ENCODE assay signal across 9 cellular contexts in the genomic region with DNA sequence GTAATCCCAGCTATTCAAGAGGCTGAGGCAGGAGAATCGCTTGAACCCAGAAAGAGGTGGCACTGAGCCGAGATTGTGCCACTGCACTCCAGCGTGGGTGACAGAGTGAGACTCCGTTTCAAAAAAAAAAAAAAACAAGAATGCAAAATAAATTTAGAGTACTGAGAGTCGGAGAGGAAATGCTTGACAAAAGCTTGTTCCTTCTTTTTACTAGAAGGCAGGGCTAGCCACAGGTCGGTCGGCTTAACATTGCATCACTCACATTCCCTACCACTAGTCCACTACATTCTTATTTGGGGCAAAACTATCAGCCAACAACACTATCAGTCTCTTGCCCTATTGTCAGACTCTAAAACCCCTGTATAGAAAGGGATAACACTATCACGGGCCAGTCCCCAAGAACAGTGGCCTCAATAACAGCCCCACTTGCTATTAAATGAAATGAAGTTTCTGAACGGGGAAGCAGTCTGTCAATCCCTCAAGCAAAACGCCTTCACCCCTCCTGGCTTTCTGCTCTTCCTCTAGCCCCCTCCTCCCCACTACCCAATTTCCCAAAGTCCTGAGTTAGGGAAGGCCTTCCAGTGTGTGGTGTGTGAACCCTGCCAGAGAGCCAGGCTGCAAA. TPM values are rescaled to one million over a fixed set of nuclear protein-coding genes. Genes with fewer than 3 reads are reported as not detected.
DNase-seq lines count a peak whose midpoint lies in the region; ATAC-seq, FAIRE-seq and TF ChIP-seq lines count a peak whose summit lies in the region.
"Had no signal": no experiment of that assay in that cellular context is flagged by ENCODE, and none has a peak within 500 bp of the region (broad histone marks: within the 10 kb centered on the region; RNA-seq: fewer than 3 reads in every experiment).

No MANE protein-coding gene starts in this region.

- peaks cover 7% of the 10 kb centered on the region for H3K4me1 Mint-ChIP-seq in Caco-2 (ENCODE audit: low read depth, unreplicated experiment)

- peak overlapping the region; percentile 98 for H3K27ac Mint-ChIP-seq in Caco-2 (ENCODE audit: unreplicated experiment)

- H3K4me2 ChIP-seq in MM.1S (ENCODE audit: low read depth, low read length) (peak overlapping the region; percentile 98), HepG2 (ENCODE audit: low read depth, low read length) (peak overlapping the region; percentile 95)

- H3K9ac ChIP-seq in MM.1S (ENCODE audit: low read length) = peak overlapping the region; percentile 93
- H3K9ac ChIP-seq in HepG2 (ENCODE audit: insufficient read depth, low read depth, low read length) = peak overlapping the region; percentile 90

- no peak for FAIRE-seq in HepG2 (lab: Jason Lieb, UNC)

- TF ChIP-seq EP300 in HepG2 (IDR thresholded peaks at IDR 0.05; ENCODE audit: low read depth in 2 of 2, low read length in 2 of 2) (no peak), HepG2 (CRISPR knock-in tag; IDR thresholded peaks at IDR 0.05; ENCODE audit: borderline replicate concordance) (no peak)

- H3K4me1 ChIP-seq in Caco-2 = peaks cover 4% of the 10 kb centered on the region
- H3K4me1 ChIP-seq in MM.1S (ENCODE audit: low read length) = peaks cover 9% of the 10 kb centered on the region; the same call in 1 of the 2 replicates
- H3K4me1 ChIP-seq in body of pancreas = peaks cover 52% of the 10 kb centered on the region
- H3K4me1 ChIP-seq in HepG2 (ENCODE audit: insufficient read depth, low read length) = peaks cover 36% of the 10 kb centered on the region
- H3K4me1 ChIP-seq in thyroid gland = peaks cover 27 to 36% of the 10 kb centered on the region in 2 donors

- H3K9me3 Mint-ChIP-seq in Caco-2 (ENCODE audit: unreplicated experiment) = peaks cover 9% of the 10 kb centered on the region

- peaks cover 46% of the 10 kb centered on the region for H3K36me3 Mint-ChIP-seq in Caco-2 (ENCODE audit: insufficient read depth, unreplicated experiment)

- no peak for ATAC-seq in body of pancreas
- no peak for ATAC-seq in HepG2
- ATAC-seq in HG03571 (IDR thresholded peaks at IDR 0.05; ENCODE audit: unreplicated experiment) = no peak

- H3K27me3 ChIP-seq in Caco-2 (replicated peaks; ENCODE audit: control insufficient read depth, insufficient read depth, low read length) (no peaks in the 10 kb centered on the region), MM.1S (replicated peaks; ENCODE audit: insufficient read depth, low read length) (no peaks in the 10 kb centered on the region), body of pancreas (no peaks in the 10 kb centered on the region), HepG2 (ENCODE audit: control insufficient read depth in 1 of 2, insufficient read depth in 2 of 2, low read length in 2 of 2) (no peaks in the 10 kb centered on the region; a peak in 1 of 5 replicates), thyroid gland (no peaks in the 10 kb centered on the region)

- H3K79me2 ChIP-seq in MM.1S (ENCODE audit: low read length) = peaks cover 40% of the 10 kb centered on the region
- peaks cover 12% of the 10 kb centered on the region for H3K79me2 ChIP-seq in HepG2 (ENCODE audit: insufficient read depth, low read length)

- 4 to 6% methylated on average over 10 of the region's 10 CpGs for WGBS in body of pancreas, 2 donors
- WGBS in HepG2 (ENCODE audit: low lambda C conversion rate) = 18% methylated on average over 10 of the region's 10 CpGs
- WGBS in thyroid gland, 2 donors = 4 to 5% methylated on average over 10 of the region's 10 CpGs

- peak overlapping the region; percentile 99 for H3K4me3 Mint-ChIP-seq in Caco-2 (ENCODE audit: unreplicated experiment)

- DNase-seq in Caco-2 (no peak), MM.1S (peak; percentile 45), body of pancreas (peak in 2 of 4 donors; percentile 7 to 41), HepG2 (ENCODE audit: low spot score) (no peak), thyroid gland (peak; percentile 47 to 66), activated gamma-delta T cell (lab: John Stamatoyannopoulos, UW) (no peak)
- DNase-seq in activated CD4-positive, alpha-beta T cell treated with anti-CD3 and anti-CD28 coated beads, Interleukin-2, amount 50 U/mL, for 1 hour = no peak

- no peaks in the 10 kb centered on the region for H3K27me3 Mint-ChIP-seq in Caco-2 (ENCODE audit: insufficient read depth, unreplicated experiment)

- H4K20me1 ChIP-seq in MM.1S (ENCODE audit: insufficient read depth, low read length) (no peaks in the 10 kb centered on the region), HepG2 (ENCODE audit: insufficient read depth, low read length) (no peaks in the 10 kb centered on the region)

- H3K27ac ChIP-seq in MM.1S (ENCODE audit: low read length) (peak overlapping the region; percentile 65; the same call in 1 of the 2 replicates), body of pancreas (peak overlapping the region; percentile 96 to 98 (median 98)), HepG2 (ENCODE audit: extremely low read length, insufficient read depth, low read length) (peak overlapping the region; percentile 89), thyroid gland (peak overlapping the region; percentile 82 to 99 (median 92))

- H2AFZ ChIP-seq in MM.1S (ENCODE audit: low read length) (peak overlapping the region; percentile 94), HepG2 (ENCODE audit: low read length) (no peak overlapping the region)

- CTCF ChIA-PET in Caco-2 (lab: Charles Lee) = interaction anchor here (0.7 to 4.2 kb wide), 8 partner anchors 10 to 83 kb away, joined by 3 to 61 read pairs (median 16); a partner anchor contains a TSS
- CTCF ChIA-PET in HepG2 (lab: Yijun Ruan, JAX; ENCODE audit: low intra/inter-chr PET ratio, low total read pairs) = no interaction called here

- TF ChIP-seq RAD21 in HepG2 (CRISPR knock-in tag; IDR thresholded peaks at IDR 0.05) = no peak

- TF ChIP-seq CTCF in Caco-2 (IDR thresholded peaks at IDR 0.05; ENCODE audit: insufficient read depth in 1 of 2, low read depth in 1 of 2, low read length in 1 of 2, severe bottlenecking in 1 of 2, unreplicated experiment in 1 of 2) (no peak), MM.1S (IDR thresholded peaks at IDR 0.05; ENCODE audit: low read length) (no peak), body of pancreas (IDR thresholded peaks at IDR 0.05) (no peak), HepG2 (CRISPR knock-in tag; IDR thresholded peaks at IDR 0.05) (no peak), thyroid gland (IDR thresholded peaks at IDR 0.05) (no peak)

- no peaks in the 10 kb centered on the region for H3K9me2 ChIP-seq in MM.1S (replicated peaks; ENCODE audit: insufficient read depth, low read length)

- POLR2A ChIA-PET in Caco-2 (lab: Charles Lee) (interaction anchor here (0.7 to 2.8 kb wide), 5 partner anchors 10 to 62 kb away, joined by 4 to 19 read pairs (median 7); a partner anchor contains a TSS), HepG2 (lab: Yijun Ruan, JAX) (interaction anchor here (1.2 to 3.8 kb wide), 21 partner anchors 11 to 415 kb away, joined by 3 to 96 read pairs (median 10); a partner anchor contains a TSS)

- H3K4me3 ChIP-seq in Caco-2 (ENCODE audit: low read depth, low read length) (peak overlapping the region; percentile 66), MM.1S (ENCODE audit: low read length) (peak overlapping the region; percentile 94), body of pancreas (peak overlapping the region; percentile 52 to 66), HepG2 (replicated peaks in 1 of 3; ENCODE audit: insufficient read depth in 1 of 3, low read depth in 2 of 3, low read length in 3 of 3) (peak overlapping the region; percentile 91 to 94 (median 91)), thyroid gland (replicated peaks in 1 of 3) (peak overlapping the region; percentile 61 to 68 (median 65))

- peaks cover 18% of the 10 kb centered on the region for H3F3A ChIP-seq in MM.1S (ENCODE audit: insufficient read depth, low read length)

- TF ChIP-seq POLR2A in body of pancreas (IDR thresholded peaks at IDR 0.05) (no peak), HepG2 (IDR thresholded peaks at IDR 0.05; ENCODE audit: insufficient read depth in 1 of 2, low read depth in 2 of 2, low read length in 2 of 2) (no peak), thyroid gland (IDR thresholded peaks at IDR 0.05) (peak; percentile 1 to 3)

- in situ Hi-C loops in HepG2 (cut with HindIII; ENCODE audit: extremely low pct_ligation_motif_present, low pct_unique_long_range_greater_than_20kb) = loop anchor here (5.0 kb wide), 1 partner anchor 37 kb away; a partner anchor contains a TSS

- H3K36me3 ChIP-seq in Caco-2 (ENCODE audit: control insufficient read depth, insufficient read depth, low read length) = no peaks in the 10 kb centered on the region
- no peaks in the 10 kb centered on the region for H3K36me3 ChIP-seq in MM.1S (replicated peaks; ENCODE audit: insufficient read depth, low read length)
- no peaks in the 10 kb centered on the region for H3K36me3 ChIP-seq in body of pancreas (replicated peaks in 1 of 2; ENCODE audit: insufficient read depth in 1 of 2, low read depth in 2 of 2)
- H3K36me3 ChIP-seq in HepG2 (replicated peaks in 1 of 2; ENCODE audit: control insufficient read depth in 1 of 2, insufficient read depth in 2 of 2, low read length in 2 of 2) = peaks cover 0 to 5% of the 10 kb centered on the region in 2 experiments; a peak in 2 of 5 replicates
- H3K36me3 ChIP-seq in thyroid gland = no peaks in the 10 kb centered on the region

- intact Hi-C loops in Caco-2 (cut with micrococcal nuclease; ENCODE audit: unreplicated experiment) (loop anchor here (5.0 kb wide), 1 partner anchor 37 kb away; a partner anchor contains a TSS), body of pancreas (cut with DNase I) (no loop called here), HepG2 (cut with micrococcal nuclease; ENCODE audit: unreplicated experiment) (loop anchor here (2.0 to 5.0 kb wide), 2 partner anchors 14 to 37 kb away; a partner anchor contains a TSS), thyroid gland (cut with DNase I) (loop anchor here (10.0 kb wide), 1 partner anchor 96 kb away; a partner anchor contains a TSS)

- BruUV-seq in Caco-2 (replicated peaks; lab: Mats Ljungman, UMichigan) = no TSS peak
- no TSS peak for BruUV-seq in HepG2 (replicated peaks; lab: Mats Ljungman, UMichigan)

- H3K9me3 ChIP-seq in Caco-2 (no peaks in the 10 kb centered on the region), MM.1S (replicated peaks; ENCODE audit: insufficient read depth, low read length) (no peaks in the 10 kb centered on the region), body of pancreas (no peaks in the 10 kb centered on the region), HepG2 (ENCODE audit: low read length) (no peaks in the 10 kb centered on the region), thyroid gland (no peaks in the 10 kb centered on the region)

RNA-seq across cellular contexts. Expression of a gene that starts 1.0 kb away (rescaled TPM):
- total RNA-seq in Caco-2 (2022) (48.0 and 53.4 TPM in 2 replicates), body of pancreas (10 to 100 TPM; 13.2 TPM), HepG2 (2016; rRNA removed; fragmentation: Illumina TruSeq; extraction: Trizol) (27.1 and 32.9 TPM in 2 replicates), thyroid gland (10 to 100 TPM; 63.4 to 89.7 (median 73.4) TPM)
- 13.2 and 13.9 TPM in 2 replicates for total RNA-seq in HepG2 (2016; cell fraction: cytosol; rRNA removed; fragmentation: Illumina TruSeq; extraction: Trizol; ENCODE audit: low read depth)
- 26.4 and 30.9 TPM in 2 replicates for total RNA-seq in HepG2 (2016; cell fraction: insoluble cytoplasmic fraction; rRNA removed; fragmentation: Illumina TruSeq; extraction: Trizol)
- total RNA-seq in HepG2 (2016; cell fraction: membrane; rRNA removed; fragmentation: Illumina TruSeq; extraction: Trizol) = 32.7 and 39.6 TPM in 2 replicates
- total RNA-seq in HepG2 (2016; cell fraction: nucleus; rRNA removed; fragmentation: Illumina TruSeq; extraction: Trizol) = 18.2 and 18.7 TPM in 2 replicates
- polyA plus RNA-seq in HepG2 (2011; rRNA removed) = 39.4 and 46.7 TPM in 2 replicates
- 37.2 and 48.5 TPM in 2 replicates for polyA plus RNA-seq in HepG2 (2011; cell fraction: cytosol; rRNA removed)
- polyA plus RNA-seq in HepG2 (2011; cell fraction: nucleus; rRNA removed) = 33.0 and 35.2 TPM in 2 replicates
- 16.6 and 19.8 TPM in 2 replicates for polyA plus RNA-seq in HepG2 (2012)
- 9.3 and 14.8 TPM in 2 replicates for polyA plus RNA-seq in HepG2 (2016; cell fraction: cytosol; fragmentation: Illumina TruSeq; extraction: Trizol; ENCODE audit: low read depth)
- 23.1 and 24.0 TPM in 2 replicates for polyA plus RNA-seq in HepG2 (2016; cell fraction: insoluble cytoplasmic fraction; fragmentation: Illumina TruSeq; extraction: Trizol; ENCODE audit: low read depth)
- polyA plus RNA-seq in HepG2 (2016; cell fraction: membrane; fragmentation: Illumina TruSeq; extraction: Trizol; ENCODE audit: low read depth) = 22.3 and 25.8 TPM in 2 replicates
- polyA plus RNA-seq in HepG2 (2016; cell fraction: nucleus; fragmentation: Illumina TruSeq; extraction: Trizol; ENCODE audit: insufficient read depth, low read depth) = 17.4 and 20.5 TPM in 2 replicates
- polyA minus RNA-seq in HepG2 (2011; rRNA and poly(A)+ RNA removed; ENCODE audit: low replicate concordance) = 241 and 278 TPM in 2 replicates
- 36.8 and 40.2 TPM in 2 replicates for polyA minus RNA-seq in HepG2 (2011; cell fraction: cytosol; rRNA and poly(A)+ RNA removed)
- polyA minus RNA-seq in HepG2 (2011; cell fraction: nucleus; rRNA and poly(A)+ RNA removed) = 33.3 and 39.0 TPM in 2 replicates

RNA-seq across cellular contexts. Expression of a gene that starts 3.4 kb away (rescaled TPM):
- 32.1 and 37.7 TPM in 2 replicates for total RNA-seq in Caco-2 (2022)
- total RNA-seq in body of pancreas = 10 to 100 TPM; 11.9 to 16.3 TPM
- total RNA-seq in HepG2 (2016; rRNA removed; fragmentation: Illumina TruSeq; extraction: Trizol) = 31.2 and 33.2 TPM in 2 replicates
- 85.1 and 99.3 TPM in 2 replicates for total RNA-seq in HepG2 (2016; cell fraction: cytosol; rRNA removed; fragmentation: Illumina TruSeq; extraction: Trizol; ENCODE audit: low read depth)
- 29.7 and 31.9 TPM in 2 replicates for total RNA-seq in HepG2 (2016; cell fraction: insoluble cytoplasmic fraction; rRNA removed; fragmentation: Illumina TruSeq; extraction: Trizol)
- total RNA-seq in HepG2 (2016; cell fraction: membrane; rRNA removed; fragmentation: Illumina TruSeq; extraction: Trizol) = 92.8 and 102 TPM in 2 replicates
- 8.5 and 12.0 TPM in 2 replicates for total RNA-seq in HepG2 (2016; cell fraction: nucleus; rRNA removed; fragmentation: Illumina TruSeq; extraction: Trizol)
- 27.9 and 35.5 TPM in 2 replicates for polyA plus RNA-seq in HepG2 (2011; rRNA removed)
- polyA plus RNA-seq in HepG2 (2011; cell fraction: cytosol; rRNA removed) = 32.7 and 35.7 TPM in 2 replicates
- 6.2 and 9.4 TPM in 2 replicates for polyA plus RNA-seq in HepG2 (2011; cell fraction: nucleus; rRNA removed)
- 17.5 and 19.8 TPM in 2 replicates for polyA plus RNA-seq in HepG2 (2012)
- 123 and 144 TPM in 2 replicates for polyA plus RNA-seq in HepG2 (2016; cell fraction: cytosol; fragmentation: Illumina TruSeq; extraction: Trizol; ENCODE audit: low read depth)
- 34.0 and 41.8 TPM in 2 replicates for polyA plus RNA-seq in HepG2 (2016; cell fraction: insoluble cytoplasmic fraction; fragmentation: Illumina TruSeq; extraction: Trizol; ENCODE audit: low read depth)
- 103 and 111 TPM in 2 replicates for polyA plus RNA-seq in HepG2 (2016; cell fraction: membrane; fragmentation: Illumina TruSeq; extraction: Trizol; ENCODE audit: low read depth)
- 23.6 and 24.1 TPM in 2 replicates for polyA plus RNA-seq in HepG2 (2016; cell fraction: nucleus; fragmentation: Illumina TruSeq; extraction: Trizol; ENCODE audit: insufficient read depth, low read depth)
- polyA minus RNA-seq in HepG2 (2011; rRNA and poly(A)+ RNA removed; ENCODE audit: low replicate concordance) = 19.6 and 64.2 TPM in 2 replicates
- 9.3 TPM in 2 replicates for polyA minus RNA-seq in HepG2 (2011; cell fraction: cytosol; rRNA and poly(A)+ RNA removed)
- polyA minus RNA-seq in HepG2 (2011; cell fraction: nucleus; rRNA and poly(A)+ RNA removed) = 2.7 and 3.7 TPM in 2 replicates
- total RNA-seq in thyroid gland = 10 to 100 TPM; 19.4 to 35.7 (median 31.4) TPM

RNA-seq across cellular contexts. Expression of a gene that starts 9.1 kb away (rescaled TPM):
- 83.1 and 110 TPM in 2 replicates for total RNA-seq in Caco-2 (2022)
- total RNA-seq in body of pancreas = 100 to 1,000 TPM; 306 to 333 TPM
- 39.7 and 101 TPM in 2 replicates for total RNA-seq in HepG2 (2016; rRNA removed; fragmentation: Illumina TruSeq; extraction: Trizol)
- total RNA-seq in HepG2 (2016; cell fraction: cytosol; rRNA removed; fragmentation: Illumina TruSeq; extraction: Trizol; ENCODE audit: low read depth) = 32.8 and 38.8 TPM in 2 replicates
- total RNA-seq in HepG2 (2016; cell fraction: insoluble cytoplasmic fraction; rRNA removed; fragmentation: Illumina TruSeq; extraction: Trizol) = 36.4 and 95.0 TPM in 2 replicates
- 38.5 and 51.4 TPM in 2 replicates for total RNA-seq in HepG2 (2016; cell fraction: membrane; rRNA removed; fragmentation: Illumina TruSeq; extraction: Trizol)
- total RNA-seq in HepG2 (2016; cell fraction: nucleus; rRNA removed; fragmentation: Illumina TruSeq; extraction: Trizol) = 91.1 and 122 TPM in 2 replicates
- 59.7 and 80.6 TPM in 2 replicates for polyA plus RNA-seq in HepG2 (2011; rRNA removed)
- polyA plus RNA-seq in HepG2 (2011; cell fraction: cytosol; rRNA removed) = 50.4 and 79.1 TPM in 2 replicates
- 344 and 397 TPM in 2 replicates for polyA plus RNA-seq in HepG2 (2011; cell fraction: nucleus; rRNA removed)
- polyA plus RNA-seq in HepG2 (2012) = 73.0 and 80.9 TPM in 2 replicates
- polyA plus RNA-seq in HepG2 (2016; cell fraction: cytosol; fragmentation: Illumina TruSeq; extraction: Trizol; ENCODE audit: low read depth) = 21.5 and 22.3 TPM in 2 replicates
- 28.4 and 31.4 TPM in 2 replicates for polyA plus RNA-seq in HepG2 (2016; cell fraction: insoluble cytoplasmic fraction; fragmentation: Illumina TruSeq; extraction: Trizol; ENCODE audit: low read depth)
- polyA plus RNA-seq in HepG2 (2016; cell fraction: membrane; fragmentation: Illumina TruSeq; extraction: Trizol; ENCODE audit: low read depth) = 29.6 and 33.0 TPM in 2 replicates
- 202 and 204 TPM in 2 replicates for polyA plus RNA-seq in HepG2 (2016; cell fraction: nucleus; fragmentation: Illumina TruSeq; extraction: Trizol; ENCODE audit: insufficient read depth, low read depth)
- polyA minus RNA-seq in HepG2 (2011; rRNA and poly(A)+ RNA removed; ENCODE audit: low replicate concordance) = 75.4 TPM in 1 of 2 replicates, not detected in the other
- polyA minus RNA-seq in HepG2 (2011; cell fraction: cytosol; rRNA and poly(A)+ RNA removed) = 29.5 and 41.4 TPM in 2 replicates
- polyA minus RNA-seq in HepG2 (2011; cell fraction: nucleus; rRNA and poly(A)+ RNA removed) = 30.3 and 40.7 TPM in 2 replicates
- total RNA-seq in thyroid gland = not detected
- total RNA-seq: subcutaneous adipose tissue had no signal

RNA-seq across cellular contexts. Expression of a gene that starts 31.4 kb away (rescaled TPM):
- total RNA-seq in Caco-2 (2022) (89.1 and 94.8 TPM in 2 replicates), body of pancreas (10 to 100 TPM; 46.2 to 50.8 TPM), HepG2 (2016; rRNA removed; fragmentation: Illumina TruSeq; extraction: Trizol) (13.1 and 21.3 TPM in 2 replicates), thyroid gland (100 to 1,000 TPM in 1 of 4 donors, 10 to 100 TPM in 3; 76.5 to 101 (median 83.0) TPM)
- 7.8 and 8.7 TPM in 2 replicates for total RNA-seq in HepG2 (2016; cell fraction: cytosol; rRNA removed; fragmentation: Illumina TruSeq; extraction: Trizol; ENCODE audit: low read depth)
- 13.2 and 20.4 TPM in 2 replicates for total RNA-seq in HepG2 (2016; cell fraction: insoluble cytoplasmic fraction; rRNA removed; fragmentation: Illumina TruSeq; extraction: Trizol)
- 6.4 and 7.1 TPM in 2 replicates for total RNA-seq in HepG2 (2016; cell fraction: membrane; rRNA removed; fragmentation: Illumina TruSeq; extraction: Trizol)
- 34.5 and 38.1 TPM in 2 replicates for total RNA-seq in HepG2 (2016; cell fraction: nucleus; rRNA removed; fragmentation: Illumina TruSeq; extraction: Trizol)
- 21.0 and 24.1 TPM in 2 replicates for polyA plus RNA-seq in HepG2 (2011; rRNA removed)
- polyA plus RNA-seq in HepG2 (2011; cell fraction: cytosol; rRNA removed) = 6.4 and 7.0 TPM in 2 replicates
- 89.5 and 95.6 TPM in 2 replicates for polyA plus RNA-seq in HepG2 (2011; cell fraction: nucleus; rRNA removed)
- 18.5 and 25.0 TPM in 2 replicates for polyA plus RNA-seq in HepG2 (2012)
- 1.0 and 1.5 TPM in 2 replicates for polyA plus RNA-seq in HepG2 (2016; cell fraction: cytosol; fragmentation: Illumina TruSeq; extraction: Trizol; ENCODE audit: low read depth)
- 11.3 and 14.8 TPM in 2 replicates for polyA plus RNA-seq in HepG2 (2016; cell fraction: insoluble cytoplasmic fraction; fragmentation: Illumina TruSeq; extraction: Trizol; ENCODE audit: low read depth)
- 3.5 and 3.7 TPM in 2 replicates for polyA plus RNA-seq in HepG2 (2016; cell fraction: membrane; fragmentation: Illumina TruSeq; extraction: Trizol; ENCODE audit: low read depth)
- 65.5 and 70.0 TPM in 2 replicates for polyA plus RNA-seq in HepG2 (2016; cell fraction: nucleus; fragmentation: Illumina TruSeq; extraction: Trizol; ENCODE audit: insufficient read depth, low read depth)
- polyA minus RNA-seq in HepG2 (2011; rRNA and poly(A)+ RNA removed; ENCODE audit: low replicate concordance) = 32.0 and 82.6 TPM in 2 replicates
- 17.5 and 19.3 TPM in 2 replicates for polyA minus RNA-seq in HepG2 (2011; cell fraction: cytosol; rRNA and poly(A)+ RNA removed)
- polyA minus RNA-seq in HepG2 (2011; cell fraction: nucleus; rRNA and poly(A)+ RNA removed) = 62.1 and 93.5 TPM in 2 replicates

RNA-seq across cellular contexts. Expression of a gene that starts 37.5 kb away (rescaled TPM):
- total RNA-seq in Caco-2 (2022) (34.6 and 46.3 TPM in 2 replicates), body of pancreas (10 to 100 TPM; 15.2 to 21.0 TPM), HepG2 (2016; rRNA removed; fragmentation: Illumina TruSeq; extraction: Trizol) (7.8 and 22.0 TPM in 2 replicates), thyroid gland (10 to 100 TPM; 15.9 to 22.3 (median 18.3) TPM)
- total RNA-seq in HepG2 (2016; cell fraction: cytosol; rRNA removed; fragmentation: Illumina TruSeq; extraction: Trizol; ENCODE audit: low read depth) = 1.1 and 2.9 TPM in 2 replicates
- total RNA-seq in HepG2 (2016; cell fraction: insoluble cytoplasmic fraction; rRNA removed; fragmentation: Illumina TruSeq; extraction: Trizol) = 7.7 and 17.9 TPM in 2 replicates
- total RNA-seq in HepG2 (2016; cell fraction: membrane; rRNA removed; fragmentation: Illumina TruSeq; extraction: Trizol) = 4.4 and 5.8 TPM in 2 replicates
- 11.5 and 15.5 TPM in 2 replicates for total RNA-seq in HepG2 (2016; cell fraction: nucleus; rRNA removed; fragmentation: Illumina TruSeq; extraction: Trizol)
- 9.2 and 11.2 TPM in 2 replicates for polyA plus RNA-seq in HepG2 (2011; rRNA removed)
- polyA plus RNA-seq in HepG2 (2011; cell fraction: cytosol; rRNA removed) = 6.2 TPM in 2 replicates
- polyA plus RNA-seq in HepG2 (2011; cell fraction: nucleus; rRNA removed) = 29.6 and 34.0 TPM in 2 replicates
- polyA plus RNA-seq in HepG2 (2012) = 9.0 and 10.3 TPM in 2 replicates
- 0.48 and 0.53 TPM in 2 replicates for polyA plus RNA-seq in HepG2 (2016; cell fraction: cytosol; fragmentation: Illumina TruSeq; extraction: Trizol; ENCODE audit: low read depth)
- 9.4 and 12.7 TPM in 2 replicates for polyA plus RNA-seq in HepG2 (2016; cell fraction: insoluble cytoplasmic fraction; fragmentation: Illumina TruSeq; extraction: Trizol; ENCODE audit: low read depth)
- 1.5 and 1.6 TPM in 2 replicates for polyA plus RNA-seq in HepG2 (2016; cell fraction: membrane; fragmentation: Illumina TruSeq; extraction: Trizol; ENCODE audit: low read depth)
- 25.3 and 28.1 TPM in 2 replicates for polyA plus RNA-seq in HepG2 (2016; cell fraction: nucleus; fragmentation: Illumina TruSeq; extraction: Trizol; ENCODE audit: insufficient read depth, low read depth)
- 34.8 and 47.2 TPM in 2 replicates for polyA minus RNA-seq in HepG2 (2011; rRNA and poly(A)+ RNA removed; ENCODE audit: low replicate concordance)
- 11.2 and 12.0 TPM in 2 replicates for polyA minus RNA-seq in HepG2 (2011; cell fraction: cytosol; rRNA and poly(A)+ RNA removed)
- polyA minus RNA-seq in HepG2 (2011; cell fraction: nucleus; rRNA and poly(A)+ RNA removed) = 11.9 and 12.7 TPM in 2 replicates

Comparison
In these comparisons a context has a peak if more than half of its experiments do, and no peak if none do; other contexts are left out.
1. DNase-seq: peak in MM.1S (single experiment) and thyroid gland (2 of 2); none in Caco-2 (0 of 2), HepG2 (single experiment), activated gamma-delta T cell (single experiment) and activated CD4-positive, alpha-beta T cell treated with anti-CD3 and anti-CD28 coated beads, Interleukin-2, amount 50 U/mL, for 1 hour (single experiment).
2. POLR2A ChIP-seq: peak in thyroid gland (2 of 2); none in body of pancreas (0 of 3) and HepG2 (0 of 2).
3. RNA of a gene that starts 9.1 kb away (total RNA-seq): 306 to 333 TPM in body of pancreas, 83.1 to 110 TPM in Caco-2 and 32.8 to 122 TPM in HepG2; not detected in thyroid gland; every median in the first group is over 10 times any median in the second.
4. Peak in every context shown above with its lines, with median percentiles within 50 percentile points of each other: H3K4me3 ChIP-seq and H3K27ac ChIP-seq.